ENCODE assay signal across 9 cellular contexts in the genomic region with DNA sequence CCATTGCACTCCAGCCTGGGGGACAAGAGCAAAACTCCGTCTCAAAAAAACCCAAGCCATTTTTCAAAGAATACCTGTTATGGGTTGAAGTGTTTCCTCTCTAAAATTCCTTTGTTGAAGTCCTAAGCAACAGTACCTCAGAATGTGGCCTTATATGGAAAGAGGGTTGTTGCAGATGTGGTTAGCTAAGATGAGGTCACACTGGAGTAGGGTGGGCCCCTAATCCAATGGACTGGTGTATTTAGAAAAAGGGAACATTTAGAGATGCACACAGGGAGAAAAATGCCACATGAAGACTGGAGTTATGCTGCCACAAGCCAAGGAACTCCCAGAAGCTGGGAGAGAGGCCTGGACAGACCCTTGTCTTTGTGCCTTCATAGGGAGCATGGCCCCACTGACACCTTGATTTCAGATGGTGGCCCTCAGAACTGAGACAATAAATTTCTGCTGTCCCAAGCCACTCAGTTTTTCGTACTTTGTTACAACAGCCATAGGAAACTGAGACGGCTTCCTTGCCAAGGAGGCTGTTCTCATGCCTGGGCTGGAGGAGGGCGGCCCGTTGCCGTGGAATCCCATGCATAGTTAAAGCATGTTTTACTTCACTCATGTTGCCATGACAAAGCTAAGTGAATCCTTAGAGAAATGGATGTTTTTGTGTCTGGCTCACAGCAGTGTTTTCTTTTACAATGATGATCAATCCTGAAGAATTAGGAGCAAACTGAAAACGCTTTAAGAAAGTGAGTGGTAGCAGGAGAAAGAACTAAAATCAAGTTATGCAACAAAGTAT. TPM values are rescaled to one million over a fixed set of nuclear protein-coding genes. Genes with fewer than 3 reads are reported as not detected.
DNase-seq lines count a peak whose midpoint lies in the region; ATAC-seq and FAIRE-seq lines count a peak whose summit lies in the region.
"Had no signal": no experiment of that assay in that cellular context is flagged by ENCODE, and none has a peak within 500 bp of the region (broad histone marks: within the 10 kb centered on the region; RNA-seq: fewer than 3 reads in every experiment).

No MANE protein-coding gene starts in this region.

- H3K9me3 ChIP-seq in skeletal muscle satellite cell (replicated peaks; ENCODE audit: low read length) = no peaks in the 10 kb centered on the region
- H3K9me3 ChIP-seq in small intestine (ENCODE audit: control insufficient read depth, low read depth) = no peaks in the 10 kb centered on the region

- WGBS in small intestine, 3 donors = 67 to 97% (median 86%) methylated on average over 7 of the region's 7 CpGs

- peaks cover 13% of the 10 kb centered on the region for H3K36me3 ChIP-seq in skeletal muscle satellite cell (ENCODE audit: insufficient read depth, low read length)
- H3K36me3 ChIP-seq in small intestine (ENCODE audit: control insufficient read depth in 2 of 2, insufficient read depth in 2 of 2, low read length in 2 of 2) = peaks cover 0 to 2% of the 10 kb centered on the region in 2 donors

- no peak overlapping the region for H3K4me3 ChIP-seq in skeletal muscle satellite cell (ENCODE audit: low read length)
- no peak overlapping the region for H3K4me3 ChIP-seq in small intestine (ENCODE audit: low read depth in 1 of 2, low read length in 2 of 2)

- peak; percentile 24 for DNase-seq in H4 (ENCODE audit: low spot score)
- DNase-seq in left ventricle myocardium superior = peak; percentile 49
- DNase-seq in activated gamma-delta T cell (lab: John Stamatoyannopoulos, UW) = no peak
- no peak for DNase-seq in T-helper 9 cell
- DNase-seq in NCI-H2171 (lab: John Stamatoyannopoulos, UW) = no peak
- DNase-seq in small intestine = no peak

- H3K4me1 ChIP-seq in skeletal muscle satellite cell (ENCODE audit: control insufficient read depth, insufficient read depth, low read length) (peaks cover 26% of the 10 kb centered on the region), small intestine (ENCODE audit: control insufficient read depth in 2 of 2, insufficient read depth in 1 of 2, low read depth in 1 of 2, low read length in 1 of 2) (no peaks in the 10 kb centered on the region)

- H3K27me3 ChIP-seq in skeletal muscle satellite cell (ENCODE audit: control insufficient read depth, insufficient read depth, low read length) (no peaks in the 10 kb centered on the region), small intestine (ENCODE audit: control insufficient read depth in 2 of 2, insufficient read depth in 2 of 2, low read length in 2 of 2) (no peaks in the 10 kb centered on the region)

- no peak for FAIRE-seq in small intestine (lab: Jason Lieb, UNC)

- H3K27ac ChIP-seq in angular gyrus (ENCODE audit: low read depth, low read length) (peak overlapping the region; percentile 26), small intestine (ENCODE audit: low read depth in 1 of 2, low read length in 1 of 2) (peak overlapping the region in 1 of 2 donors; percentile 54)
- H3K27ac ChIP-seq: KMS-11 had no signal

- peak overlapping the region; percentile 13 for H3K9ac ChIP-seq in skeletal muscle satellite cell (ENCODE audit: low read depth, low read length)
- H3K9ac ChIP-seq: KMS-11 had no signal

- peak; percentile 72 for ATAC-seq in left ventricle myocardium superior

- intact Hi-C loops in left ventricle myocardium superior (cut with micrococcal nuclease) = no loop called here

- no peak overlapping the region for H3K4me2 ChIP-seq in skeletal muscle satellite cell (ENCODE audit: low read length)
- H3K4me2 ChIP-seq: KMS-11 had no signal

RNA-seq across cellular contexts. Expression of a gene that starts 16.5 kb away (rescaled TPM):
- 9.7 and 13.0 TPM in 2 replicates for total RNA-seq in H4 (2014; rRNA removed; shearing (Covaris generic))
- 6.3 TPM for total RNA-seq in left ventricle myocardium superior
- 10.0 and 10.6 TPM in 2 replicates for total RNA-seq in skeletal muscle satellite cell (2012; rRNA removed)
- 1 to 10 TPM; 6.4 to 7.8 (median 7.6) TPM for polyA plus RNA-seq in small intestine

RNA-seq across cellular contexts. Expression of a gene that starts 16.7 kb away (rescaled TPM):
- total RNA-seq in H4 (2014; rRNA removed; shearing (Covaris generic)) = 10.2 and 14.7 TPM in 2 replicates
- 7.9 TPM for total RNA-seq in left ventricle myocardium superior
- 9.1 and 18.6 TPM in 2 replicates for total RNA-seq in skeletal muscle satellite cell (2012; rRNA removed)
- polyA plus RNA-seq in small intestine = 10 to 100 TPM; 18.3 to 71.3 (median 70.0) TPM

RNA-seq across cellular contexts. Expression of a gene that starts 29.0 kb away (rescaled TPM):
- 131 and 159 TPM in 2 replicates for total RNA-seq in H4 (2014; rRNA removed; shearing (Covaris generic))
- total RNA-seq in left ventricle myocardium superior = 25.1 TPM
- 31.9 and 34.5 TPM in 2 replicates for total RNA-seq in skeletal muscle satellite cell (2012; rRNA removed)
- polyA plus RNA-seq in small intestine = 10 to 100 TPM; 16.5 to 32.4 (median 25.3) TPM

Comparison
In these comparisons a context has a peak if more than half of its experiments do, and no peak if none do; other contexts are left out.
1. DNase-seq: peak in H4 (single experiment) and left ventricle myocardium superior (single experiment); none in activated gamma-delta T cell (single experiment), T-helper 9 cell (single experiment), NCI-H2171 (single experiment) and small intestine (single experiment).